ENCODE assay signal across 8 cellular contexts in the genomic region with DNA sequence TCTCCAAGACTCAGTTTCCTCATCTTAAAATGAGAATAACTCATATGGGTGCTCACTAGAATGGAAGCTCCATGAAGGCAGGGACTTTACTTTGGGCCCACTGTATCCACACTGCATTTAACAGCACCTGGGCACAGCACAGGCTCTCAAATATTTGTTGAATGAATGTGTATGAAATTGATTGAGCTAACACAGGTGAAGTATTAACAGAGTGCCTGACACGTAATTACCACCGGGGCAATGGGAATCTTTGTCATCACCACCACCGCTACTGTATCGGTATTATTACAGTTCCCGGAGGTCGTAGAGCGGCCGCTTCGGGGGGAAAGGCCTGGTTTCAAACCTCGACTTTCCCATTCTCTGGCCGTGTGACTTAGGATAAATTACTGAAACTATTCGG. TPM values are rescaled to one million over a fixed set of nuclear protein-coding genes. Genes with fewer than 3 reads are reported as not detected.
A peak's percentile ranks its signal among the peaks of the same experiment; 100 is the strongest.
DNase-seq lines count a peak whose midpoint lies in the region; TF ChIP-seq lines count a peak whose summit lies in the region.

No MANE protein-coding gene starts in this region.

- no peaks in the 10 kb centered on the region for H3K79me2 ChIP-seq in OCI-LY1 (ENCODE audit: insufficient read depth, low read length)

- no peaks in the 10 kb centered on the region for H3K27me3 Mint-ChIP-seq in Caco-2 (ENCODE audit: insufficient read depth, unreplicated experiment)

- no TSS peak for BruUV-seq in Caco-2 (replicated peaks; lab: Mats Ljungman, UMichigan)

- H3K4me1 Mint-ChIP-seq in Caco-2 (ENCODE audit: low read depth, unreplicated experiment), result peaks cover 14% of the 10 kb centered on the region

- H3K27ac Mint-ChIP-seq in Caco-2 (ENCODE audit: unreplicated experiment), result peak overlapping the region; percentile 98

- TF ChIP-seq POLR2A in ovary (IDR thresholded peaks at IDR 0.05), result no peak

- peak overlapping the region; percentile 66 for H3K4me3 ChIP-seq in Caco-2 (ENCODE audit: low read depth, low read length)
- peak overlapping the region; percentile 86 for H3K4me3 ChIP-seq in OCI-LY1 (ENCODE audit: low read depth, low read length, poor library complexity, severe bottlenecking)
- peak overlapping the region; percentile 85 for H3K4me3 ChIP-seq in endocrine pancreas (ENCODE audit: control insufficient read depth, insufficient read depth, low read length)
- peak overlapping the region; percentile 97 for H3K4me3 ChIP-seq in ovary

- H3K4me1 ChIP-seq in Caco-2 (peaks cover 11% of the 10 kb centered on the region; the same call in 1 of the 2 replicates), OCI-LY1 (ENCODE audit: insufficient read depth, low read length, severe bottlenecking) (peaks cover 11% of the 10 kb centered on the region), endocrine pancreas (ENCODE audit: control insufficient read depth, insufficient read depth, low read length) (no peaks in the 10 kb centered on the region), ovary (ENCODE audit: insufficient read depth) (peaks cover 7% of the 10 kb centered on the region)

- 72 to 81% (median 75%) methylated on average over 12 of the region's 12 CpGs for WGBS in ovary, 3 donors

- H3K9me3 Mint-ChIP-seq in Caco-2 (ENCODE audit: unreplicated experiment), result no peaks in the 10 kb centered on the region

- TF ChIP-seq EP300 in ovary (IDR thresholded peaks at IDR 0.05), result no peak

- H3K36me3 Mint-ChIP-seq in Caco-2 (ENCODE audit: insufficient read depth, unreplicated experiment), result peaks cover 8% of the 10 kb centered on the region

- H3K27ac ChIP-seq in OCI-LY1 (ENCODE audit: low read depth, low read length, poor library complexity, severe bottlenecking), result no peak overlapping the region
- H3K27ac ChIP-seq in ovary, result peak overlapping the region in 1 of 2 donors; percentile 97

- H3K27me3 ChIP-seq in Caco-2 (replicated peaks; ENCODE audit: control insufficient read depth, insufficient read depth, low read length), result no peaks in the 10 kb centered on the region
- H3K27me3 ChIP-seq in OCI-LY1 (ENCODE audit: insufficient read depth, low read length), result no peaks in the 10 kb centered on the region
- no peaks in the 10 kb centered on the region for H3K27me3 ChIP-seq in endocrine pancreas (ENCODE audit: control insufficient read depth, insufficient read depth, low read length)
- H3K27me3 ChIP-seq in ovary, result no peaks in the 10 kb centered on the region

- no peaks in the 10 kb centered on the region for H3F3A ChIP-seq in OCI-LY1 (ENCODE audit: insufficient read depth, low read length)

- H3K9me2 ChIP-seq in OCI-LY1 (ENCODE audit: low read depth, low read length), result no peaks in the 10 kb centered on the region

- in situ Hi-C loops in GM13976 (cut with MboI; ENCODE audit: low sequenced_read_pairs, unreplicated experiment), result no loop called here

- H4K20me1 ChIP-seq in OCI-LY1 (ENCODE audit: insufficient read depth, low read length), result no peaks in the 10 kb centered on the region

- H3K4me2 ChIP-seq in OCI-LY1 (ENCODE audit: low read length), result peak overlapping the region; percentile 85; the same call in 1 of the 2 replicates

- no peak for TF ChIP-seq CTCF in Caco-2 (IDR thresholded peaks at IDR 0.05; ENCODE audit: insufficient read depth in 1 of 2, low read depth in 1 of 2, low read length in 1 of 2, severe bottlenecking in 1 of 2, unreplicated experiment in 1 of 2)
- no peak for TF ChIP-seq CTCF in OCI-LY1 (IDR thresholded peaks at IDR 0.05; ENCODE audit: low read length)
- TF ChIP-seq CTCF in ovary (IDR thresholded peaks at IDR 0.05), result no peak
- TF ChIP-seq CTCF in GM13976 (IDR thresholded peaks at IDR 0.05; ENCODE audit: borderline replicate concordance, control extremely low read depth, extremely low read depth, insufficient read depth, missing control alignments), result no peak

- H3K36me3 ChIP-seq in Caco-2 (ENCODE audit: control insufficient read depth, insufficient read depth, low read length), result no peaks in the 10 kb centered on the region
- H3K36me3 ChIP-seq in OCI-LY1 (ENCODE audit: insufficient read depth, low read length), result no peaks in the 10 kb centered on the region
- H3K36me3 ChIP-seq in endocrine pancreas (ENCODE audit: control insufficient read depth, insufficient read depth, low read length), result no peaks in the 10 kb centered on the region
- H3K36me3 ChIP-seq in ovary, result no peaks in the 10 kb centered on the region

- DNase-seq in Caco-2 (no peak), ovary (peak in 2 of 5 donors; percentile 35 to 38), HPDE6-E6E7 (ENCODE audit: extremely low spot score) (no peak), posterior vena cava (ENCODE audit: low spot score) (no peak), globus pallidus (ENCODE audit: low spot score) (no peak), GM13976 (ENCODE audit: low spot score) (no peak)

- H3K9me3 ChIP-seq in Caco-2 (no peaks in the 10 kb centered on the region), OCI-LY1 (ENCODE audit: low read length) (no peaks in the 10 kb centered on the region), endocrine pancreas (ENCODE audit: control insufficient read depth, low read length) (no peaks in the 10 kb centered on the region), ovary (no peaks in the 10 kb centered on the region)

- H3K4me3 Mint-ChIP-seq in Caco-2 (ENCODE audit: unreplicated experiment), result peak overlapping the region; percentile 95

- CTCF ChIA-PET in Caco-2 (lab: Charles Lee), result no interaction called here

- no peak overlapping the region for H2AFZ ChIP-seq in OCI-LY1 (ENCODE audit: low read length)

- intact Hi-C loops in Caco-2 (cut with micrococcal nuclease; ENCODE audit: unreplicated experiment), result loop anchor here (5.0 kb wide), 1 partner anchor 184 kb away; the partner anchor contains the start of gene TMEM263
- intact Hi-C loops in ovary (cut with DNase I), result no loop called here
- intact Hi-C loops in posterior vena cava (cut with DNase I), result loop anchor here in 1 of 2 donors (2.0 kb wide), 1 partner anchor 62 kb away; no protein-coding TSS in a partner anchor

- no peak overlapping the region for H3K9ac ChIP-seq in OCI-LY1 (ENCODE audit: low read length)
- H3K9ac ChIP-seq in endocrine pancreas (ENCODE audit: control insufficient read depth, insufficient read depth, low read length), result peak overlapping the region; percentile 86

- POLR2A ChIA-PET in Caco-2 (lab: Charles Lee), result no interaction called here

RNA-seq across cellular contexts. Expression of gene RIC8B, which starts 1.2 kb away (rescaled TPM):
- total RNA-seq in Caco-2 (2022) (7.8 and 7.9 TPM in 2 replicates), ovary (10 to 100 TPM in 6 of 7 donors, 1 to 10 TPM in 1; 8.3 to 26.7 (median 16.8) TPM), posterior vena cava (10 to 100 TPM; 20.2 to 23.8 TPM)
- 10 to 100 TPM in 1 of 2 donors, 1 to 10 TPM in 1; 6.9 to 16.0 TPM for polyA plus RNA-seq in ovary
